In the genomic region with DNA sequence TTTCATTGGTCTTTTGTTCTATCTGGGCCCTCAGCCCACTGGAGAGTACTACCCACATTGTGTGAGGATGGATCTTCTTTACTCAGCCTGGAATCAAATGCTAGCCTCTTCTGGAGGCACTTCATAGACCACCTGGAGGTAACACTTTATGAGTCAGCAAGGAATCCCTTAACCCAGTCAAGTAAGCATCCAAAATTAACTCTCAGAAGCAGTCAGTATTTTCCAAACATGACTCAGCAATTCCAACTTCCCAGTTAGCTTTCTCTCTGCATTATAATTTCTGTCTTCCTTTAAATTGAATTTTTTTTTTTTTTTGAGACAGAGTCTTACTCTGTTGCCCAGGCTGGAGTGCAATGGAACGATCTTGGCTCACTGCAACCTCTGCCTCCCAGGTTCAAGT, we compare ENCODE assay signal across 17 cellular contexts.
DNase-seq lines count a peak whose midpoint lies in the region; ATAC-seq and FAIRE-seq lines count a peak whose summit lies in the region.
"Had no signal": no experiment of that assay in that cellular context is flagged by ENCODE, and none has a peak within 500 bp of the region (broad histone marks: within the 10 kb centered on the region; RNA-seq: fewer than 3 reads in every experiment).

No MANE protein-coding gene starts in this region.

- H3K27ac Mint-ChIP-seq in stimulated activated naive B cell treated with anti-CD40 and anti-IgM and Interleukin-4, amounts not matched to agents 10 μg/mL and 1 μg/mL and 100 μg/mL, for 72 hours, result no peak overlapping the region
- H3K27ac Mint-ChIP-seq: CD4-positive, CD25-positive, alpha-beta regulatory T cell had no signal

- H3K4me3 Mint-ChIP-seq in stimulated activated naive B cell treated with anti-CD40 and anti-IgM and Interleukin-4, amounts not matched to agents 10 μg/mL and 1 μg/mL and 100 μg/mL, for 72 hours, result no peak overlapping the region
- H3K4me3 Mint-ChIP-seq: CD4-positive, CD25-positive, alpha-beta regulatory T cell had no signal

- DNase-seq in AG20443 (ENCODE audit: low spot score) (peak; percentile 25), HT1080 (ENCODE audit: low read depth) (peak; percentile 32), astrocyte of the hippocampus (ENCODE audit: low read depth, low spot score) (peak; percentile 62), glomerular visceral epithelial cell (ENCODE audit: extremely low spot score) (peak; percentile 48), small intestine (no peak), NCI-H2227 treated with DMSO at 0.1 percent for 48 hours (lab: John Stamatoyannopoulos, UW) (no peak)
- no peak for DNase-seq in stimulated activated naive B cell treated with anti-CD40 and anti-IgM and Interleukin-4, amounts not matched to agents 10 μg/mL and 1 μg/mL and 100 μg/mL, for 72 hours
- DNase-seq: activated naive CD4-positive, alpha-beta T cell treated with anti-CD3 and anti-CD28 coated beads, Interleukin-2, amount 50 U/mL, for 16 hours; CD4-positive, CD25-positive, alpha-beta regulatory T cell; NCI-H146; NCI-H748 treated with DMSO at 0.1 percent for 48 hours; stimulated activated CD4-positive, alpha-beta T cell treated with anti-CD3 and anti-CD28 coated beads, Interleukin-2, amount 100 ng/mL, for 48 hours; stimulated activated naive CD4-positive, alpha-beta T cell had no signal

- no peaks in the 10 kb centered on the region for H3K4me1 ChIP-seq in small intestine (ENCODE audit: control insufficient read depth in 2 of 2, insufficient read depth in 1 of 2, low read depth in 1 of 2, low read length in 1 of 2)
- H3K4me1 ChIP-seq: prostate gland had no signal

- H3K27ac ChIP-seq in small intestine (ENCODE audit: low read depth in 1 of 2, low read length in 1 of 2), result no peak overlapping the region
- H3K27ac ChIP-seq: coronary artery, prostate gland, VCaP had no signal

- no peaks in the 10 kb centered on the region for H3K4me1 Mint-ChIP-seq in stimulated activated naive B cell treated with anti-CD40 and anti-IgM and Interleukin-4, amounts not matched to agents 10 μg/mL and 1 μg/mL and 100 μg/mL, for 72 hours

- no peak overlapping the region for H3K4me3 ChIP-seq in small intestine (ENCODE audit: low read depth in 1 of 2, low read length in 2 of 2)
- H3K4me3 ChIP-seq: coronary artery, prostate gland had no signal

- WGBS in small intestine, 3 donors, result 79 to 93% (median 84%) methylated on average over 1 of the region's 1 CpG

- no peaks in the 10 kb centered on the region for H3K27me3 ChIP-seq in small intestine (ENCODE audit: control insufficient read depth in 2 of 2, insufficient read depth in 2 of 2, low read length in 2 of 2)

- H3K9me3 Mint-ChIP-seq in stimulated activated naive B cell treated with anti-CD40 and anti-IgM and Interleukin-4, amounts not matched to agents 10 μg/mL and 1 μg/mL and 100 μg/mL, for 72 hours, result no peaks in the 10 kb centered on the region

- FAIRE-seq in small intestine (lab: Jason Lieb, UNC), result no peak

- H3K27me3 Mint-ChIP-seq in stimulated activated naive B cell treated with anti-CD40 and anti-IgM and Interleukin-4, amounts not matched to agents 10 μg/mL and 1 μg/mL and 100 μg/mL, for 72 hours, result peaks cover 20 to 21% of the 10 kb centered on the region in 2 donors

- H3K36me3 Mint-ChIP-seq in stimulated activated naive B cell treated with anti-CD40 and anti-IgM and Interleukin-4, amounts not matched to agents 10 μg/mL and 1 μg/mL and 100 μg/mL, for 72 hours, result no peaks in the 10 kb centered on the region
- H3K36me3 Mint-ChIP-seq: CD4-positive, CD25-positive, alpha-beta regulatory T cell had no signal

- ATAC-seq in GM21723 (IDR thresholded peaks at IDR 0.05; ENCODE audit: unreplicated experiment), result no peak
- ATAC-seq in stimulated activated naive B cell treated with anti-CD40 and anti-IgM and Interleukin-4, amounts not matched to agents 10 μg/mL and 1 μg/mL and 100 μg/mL, for 72 hours (replicated peaks), result no peak

- no peaks in the 10 kb centered on the region for H3K9me3 ChIP-seq in small intestine (ENCODE audit: control insufficient read depth, low read depth)
- H3K9me3 ChIP-seq: prostate gland had no signal

- H3K36me3 ChIP-seq in small intestine (ENCODE audit: control insufficient read depth in 2 of 2, insufficient read depth in 2 of 2, low read length in 2 of 2), result no peaks in the 10 kb centered on the region
- H3K36me3 ChIP-seq: prostate gland had no signal

Comparison
In these comparisons a context has a peak if more than half of its experiments do, and no peak if none do; other contexts are left out.
1. DNase-seq: peak in AG20443 (single experiment), HT1080 (single experiment), astrocyte of the hippocampus (single experiment) and glomerular visceral epithelial cell (single experiment); none in small intestine (single experiment), NCI-H2227 treated with DMSO at 0.1 percent for 48 hours (single experiment) and stimulated activated naive B cell treated with anti-CD40 and anti-IgM and Interleukin-4, amounts not matched to agents 10 μg/mL and 1 μg/mL and 100 μg/mL, for 72 hours (single experiment).